Comparison of ENCODE assay signal across 10 cellular contexts in genomic region chr2:233421091-233421816, GRCh38.
DNase-seq lines count a peak whose midpoint lies in the region; ATAC-seq and TF ChIP-seq lines count a peak whose summit lies in the region.
"Had no signal": no experiment of that assay in that cellular context is flagged by ENCODE, and none has a peak within 500 bp of the region (broad histone marks: within the 10 kb centered on the region; RNA-seq: fewer than 3 reads in every experiment).

No MANE protein-coding gene starts in this region.

- H3K27ac ChIP-seq in CD4-positive, alpha-beta T cell (ENCODE audit: low read depth, low read length) = peak overlapping the region; percentile 82
- H3K27ac ChIP-seq in KOPT-K1 (ENCODE audit: low read depth, low read length, poor library complexity, severe bottlenecking) (peak overlapping the region; percentile 59), neuronal stem cell (replicated peaks; ENCODE audit: low read length) (no peak overlapping the region), neural progenitor cell (no peak overlapping the region)
- H3K27ac ChIP-seq: right lobe of liver had no signal

- no peak overlapping the region for H2BK15ac ChIP-seq in neuronal stem cell (ENCODE audit: low read length)

- peak overlapping the region; percentile 95 for H3K27ac Mint-ChIP-seq in CD4-positive, alpha-beta T cell
- H3K27ac Mint-ChIP-seq in central memory CD8-positive, alpha-beta T cell (ENCODE audit: low read depth) = peak overlapping the region; percentile 63
- H3K27ac Mint-ChIP-seq in neural progenitor cell = no peak overlapping the region

- H2BK12ac ChIP-seq in neuronal stem cell (ENCODE audit: low read length) = peak overlapping the region; percentile 48

- POLR2A ChIA-PET in CD4-positive, alpha-beta T cell (lab: Charles Lee) = interaction anchor here (0.5 to 5.7 kb wide), 13 partner anchors 9 to 153 kb away, joined by 3 to 55 read pairs (median 9); no protein-coding TSS in a partner anchor

- no peaks in the 10 kb centered on the region for H3K27me3 Mint-ChIP-seq in CD4-positive, alpha-beta T cell
- H3K27me3 Mint-ChIP-seq in central memory CD8-positive, alpha-beta T cell = no peaks in the 10 kb centered on the region
- H3K27me3 Mint-ChIP-seq in neural progenitor cell (ENCODE audit: insufficient read depth, low read depth) = peaks cover 5% of the 10 kb centered on the region

- H3K27me3 ChIP-seq in CD4-positive, alpha-beta T cell (ENCODE audit: control insufficient read depth, insufficient read depth, low read length) = no peaks in the 10 kb centered on the region
- no peaks in the 10 kb centered on the region for H3K27me3 ChIP-seq in neuronal stem cell (ENCODE audit: control insufficient read depth in 3 of 3, insufficient read depth in 3 of 3, low read depth in 1 of 3, low read length in 3 of 3)
- no peaks in the 10 kb centered on the region for H3K27me3 ChIP-seq in neural progenitor cell
- H3K27me3 ChIP-seq: right lobe of liver had no signal

- WGBS in neuronal stem cell (ENCODE audit: extremely low coverage in 2 of 2, insufficient read length in 2 of 2, insufficient replicate concordance in 1 of 2), 2 donors = no CpG with 5 or more reads among the region's 14 CpGs

- H3K9ac ChIP-seq in neuronal stem cell (ENCODE audit: low read depth, low read length, poor library complexity) = no peak overlapping the region
- no peak overlapping the region for H3K9ac ChIP-seq in neural progenitor cell

- no peaks in the 10 kb centered on the region for H3F3A ChIP-seq in neural progenitor cell (ENCODE audit: low read depth)

- intact Hi-C loops in CD4-positive, alpha-beta T cell (cut with DNase I, micrococcal nuclease) = no loop called here

- H3K18ac ChIP-seq in neuronal stem cell (ENCODE audit: low read length) = peak overlapping the region; percentile 30

- H3K36me3 Mint-ChIP-seq in CD4-positive, alpha-beta T cell (ENCODE audit: low read depth) = peaks cover 28% of the 10 kb centered on the region
- H3K36me3 Mint-ChIP-seq in central memory CD8-positive, alpha-beta T cell (ENCODE audit: insufficient read depth) = peaks cover 11% of the 10 kb centered on the region
- peaks cover 8% of the 10 kb centered on the region for H3K36me3 Mint-ChIP-seq in neural progenitor cell

- H4K8ac ChIP-seq in neuronal stem cell (ENCODE audit: low read depth, low read length) = no peak overlapping the region

- H3K36me3 ChIP-seq in KOPT-K1 (ENCODE audit: insufficient read depth, low read length) = no peaks in the 10 kb centered on the region
- H3K36me3 ChIP-seq in neuronal stem cell (replicated peaks in 1 of 2; ENCODE audit: control insufficient read depth in 2 of 2, insufficient read depth in 2 of 2, low read length in 2 of 2) = no peaks in the 10 kb centered on the region
- no peaks in the 10 kb centered on the region for H3K36me3 ChIP-seq in neural progenitor cell
- H3K36me3 ChIP-seq: right lobe of liver had no signal

- no peak overlapping the region for H3K4ac ChIP-seq in neuronal stem cell (ENCODE audit: low read length)

- no peak overlapping the region for H3K23ac ChIP-seq in neuronal stem cell (ENCODE audit: low read depth, low read length, poor library complexity)

- H2AK5ac ChIP-seq in neuronal stem cell (ENCODE audit: low read depth, low read length) = peak overlapping the region; percentile 35

- H4K20me1 ChIP-seq in neural progenitor cell (ENCODE audit: low read depth) = no peaks in the 10 kb centered on the region

- no peak overlapping the region for H2BK120ac ChIP-seq in neuronal stem cell (ENCODE audit: low read depth, low read length)

- H3K4me3 ChIP-seq in neuronal stem cell (ENCODE audit: low read length in 2 of 2) (no peak overlapping the region), neural progenitor cell (no peak overlapping the region)
- H3K4me3 ChIP-seq: right lobe of liver had no signal

- no peak for DNase-seq in CD4-positive, alpha-beta T cell
- no peak for DNase-seq in central memory CD8-positive, alpha-beta T cell (ENCODE audit: low spot score in 2 of 2)
- DNase-seq in neuronal stem cell (ENCODE audit: low spot score) = no peak
- DNase-seq in NCI-H187 treated with DMSO at 0.1 percent for 48 hours (lab: John Stamatoyannopoulos, UW) = no peak
- DNase-seq in neural progenitor cell (ENCODE audit: low spot score) = no peak
- no peak for DNase-seq in cerebellum (ENCODE audit: low spot score)
- no peak for DNase-seq in D341Med (ENCODE audit: low spot score)
- DNase-seq: NCI-H2081 treated with DMSO at 0.1 percent for 48 hours, right lobe of liver had no signal

- no peak overlapping the region for H2AFZ ChIP-seq in neuronal stem cell (ENCODE audit: low read length)
- H2AFZ ChIP-seq in neural progenitor cell (replicated peaks) = no peak overlapping the region

- no peak overlapping the region for H4K91ac ChIP-seq in neuronal stem cell (ENCODE audit: low read depth, low read length, poor library complexity)

- no peaks in the 10 kb centered on the region for H3K9me3 ChIP-seq in CD4-positive, alpha-beta T cell (ENCODE audit: control insufficient read depth, low read length)
- H3K9me3 ChIP-seq in KOPT-K1 (ENCODE audit: insufficient read depth, low read length, poor library complexity, severe bottlenecking) (no peaks in the 10 kb centered on the region), neuronal stem cell (replicated peaks in 1 of 2; ENCODE audit: control insufficient read depth in 2 of 2, insufficient read depth in 1 of 2, low read depth in 1 of 2, low read length in 2 of 2) (no peaks in the 10 kb centered on the region), neural progenitor cell (ENCODE audit: low read depth) (no peaks in the 10 kb centered on the region)
- H3K9me3 ChIP-seq: right lobe of liver had no signal

- peaks cover 3% of the 10 kb centered on the region for H3K79me1 ChIP-seq in neuronal stem cell (ENCODE audit: low read depth, low read length)

- H3K4me1 Mint-ChIP-seq in CD4-positive, alpha-beta T cell (ENCODE audit: low read depth) = peaks cover 96% of the 10 kb centered on the region
- H3K4me1 Mint-ChIP-seq in central memory CD8-positive, alpha-beta T cell = peaks cover 76% of the 10 kb centered on the region
- H3K4me1 Mint-ChIP-seq in neural progenitor cell = peaks cover 24% of the 10 kb centered on the region

- peak overlapping the region; percentile 89 for H3K4me3 Mint-ChIP-seq in CD4-positive, alpha-beta T cell
- peak overlapping the region; percentile 78 for H3K4me3 Mint-ChIP-seq in central memory CD8-positive, alpha-beta T cell
- H3K4me3 Mint-ChIP-seq in neural progenitor cell = no peak overlapping the region

- H3K79me2 ChIP-seq in neural progenitor cell (ENCODE audit: low read depth) = no peaks in the 10 kb centered on the region

- no peak overlapping the region for H3K14ac ChIP-seq in neuronal stem cell (ENCODE audit: low read length)

- TF ChIP-seq CTCF in CD4-positive, alpha-beta T cell (IDR thresholded peaks at IDR 0.05) = no peak
- no peak for TF ChIP-seq CTCF in neural progenitor cell (IDR thresholded peaks at IDR 0.05)

- CTCF ChIA-PET in CD4-positive, alpha-beta T cell (lab: Charles Lee) = interaction anchor here (0.5 to 8.2 kb wide), 4 partner anchors 11 to 22 kb away, joined by 3 to 54 read pairs (median 18); no protein-coding TSS in a partner anchor

- no peaks in the 10 kb centered on the region for H3K9me3 Mint-ChIP-seq in CD4-positive, alpha-beta T cell
- no peaks in the 10 kb centered on the region for H3K9me3 Mint-ChIP-seq in central memory CD8-positive, alpha-beta T cell
- H3K9me3 Mint-ChIP-seq in neural progenitor cell = peaks cover 2% of the 10 kb centered on the region

- no peak overlapping the region for H3K4me2 ChIP-seq in neuronal stem cell (ENCODE audit: insufficient read depth, low read length, poor library complexity, severe bottlenecking)
- H3K4me2 ChIP-seq in neural progenitor cell = no peak overlapping the region

- no peak for ATAC-seq in CD4-positive, alpha-beta T cell (ENCODE audit: poor library complexity)
- no peak for ATAC-seq in central memory CD8-positive, alpha-beta T cell (replicated peaks; ENCODE audit: extremely low read depth, poor library complexity, severe bottlenecking)

- H2BK5ac ChIP-seq in neuronal stem cell (ENCODE audit: low read length) = no peak overlapping the region

- peaks cover 6 to 12% of the 10 kb centered on the region in 2 donors for H3K4me1 ChIP-seq in neuronal stem cell (ENCODE audit: control insufficient read depth in 2 of 2, insufficient read depth in 1 of 2, low read depth in 1 of 2, low read length in 2 of 2)
- peaks cover 10% of the 10 kb centered on the region for H3K4me1 ChIP-seq in neural progenitor cell
- H3K4me1 ChIP-seq: right lobe of liver had no signal

Comparison
In these comparisons a context has a peak if more than half of its experiments do, and no peak if none do; other contexts are left out.
1. H3K27ac ChIP-seq: peak in CD4-positive, alpha-beta T cell (single experiment) and KOPT-K1 (single experiment); none in neuronal stem cell (single experiment) and neural progenitor cell (single experiment).